Comparison of ENCODE assay signal across 8 cellular contexts in genomic region chr1:96845464-96845863, GRCh38.
A peak's percentile ranks its signal among the peaks of the same experiment; 100 is the strongest.
DNase-seq lines count a peak whose midpoint lies in the region; ATAC-seq and TF ChIP-seq lines count a peak whose summit lies in the region.

No MANE protein-coding gene starts in this region.

- no peak overlapping the region for H3K4me3 ChIP-seq in hepatocyte

- peaks cover 5% of the 10 kb centered on the region for H3K27me3 Mint-ChIP-seq in activated CD8-positive, alpha-beta T cell treated with anti-CD3 and anti-CD28 coated beads for 36 hours
- H3K27me3 Mint-ChIP-seq in stimulated activated naive CD8-positive, alpha-beta T cell treated with anti-CD3 and anti-CD28 coated beads, Interleukin-15, amount 100 ng/mL, for 72 hours: no peaks in the 10 kb centered on the region
- peaks cover 0 to 7% (median 6%) of the 10 kb centered on the region in 3 donors for H3K27me3 Mint-ChIP-seq in immature natural killer cell (ENCODE audit: low read depth in 3 of 3)

- ATAC-seq in GM21515 (IDR thresholded peaks at IDR 0.05; ENCODE audit: unreplicated experiment): peak; percentile 89
- peak; percentile 79 for ATAC-seq in activated CD8-positive, alpha-beta T cell treated with anti-CD3 and anti-CD28 coated beads for 36 hours
- peak; percentile 83 for ATAC-seq in stimulated activated naive CD8-positive, alpha-beta T cell treated with anti-CD3 and anti-CD28 coated beads, Interleukin-15, amount 100 ng/mL, for 72 hours

- no peaks in the 10 kb centered on the region for H3K9me3 Mint-ChIP-seq in activated CD8-positive, alpha-beta T cell treated with anti-CD3 and anti-CD28 coated beads for 36 hours
- peaks cover 0 to 11% of the 10 kb centered on the region in 2 donors for H3K9me3 Mint-ChIP-seq in stimulated activated naive CD8-positive, alpha-beta T cell treated with anti-CD3 and anti-CD28 coated beads, Interleukin-15, amount 100 ng/mL, for 72 hours
- H3K9me3 Mint-ChIP-seq in immature natural killer cell: no peaks in the 10 kb centered on the region

- H2AFZ ChIP-seq in hepatocyte: no peak overlapping the region

- H3K4me1 Mint-ChIP-seq in activated CD8-positive, alpha-beta T cell treated with anti-CD3 and anti-CD28 coated beads for 36 hours (ENCODE audit: low read depth): no peaks in the 10 kb centered on the region
- H3K4me1 Mint-ChIP-seq in stimulated activated naive CD8-positive, alpha-beta T cell treated with anti-CD3 and anti-CD28 coated beads, Interleukin-15, amount 100 ng/mL, for 72 hours: no peaks in the 10 kb centered on the region
- H3K4me1 Mint-ChIP-seq in immature natural killer cell: no peaks in the 10 kb centered on the region

- intact Hi-C loops in activated CD8-positive, alpha-beta T cell treated with anti-CD3 and anti-CD28 coated beads for 36 hours (cut with micrococcal nuclease): no loop called here

- H3K27ac Mint-ChIP-seq in activated CD8-positive, alpha-beta T cell treated with anti-CD3 and anti-CD28 coated beads for 36 hours: no peak overlapping the region
- no peak overlapping the region for H3K27ac Mint-ChIP-seq in stimulated activated naive CD8-positive, alpha-beta T cell treated with anti-CD3 and anti-CD28 coated beads, Interleukin-15, amount 100 ng/mL, for 72 hours
- H3K27ac Mint-ChIP-seq in immature natural killer cell: peak overlapping the region in 1 of 6 donors; percentile 5

- H3K4me2 ChIP-seq in hepatocyte: no peak overlapping the region

- H3K36me3 Mint-ChIP-seq in activated CD8-positive, alpha-beta T cell treated with anti-CD3 and anti-CD28 coated beads for 36 hours (ENCODE audit: low read depth): no peaks in the 10 kb centered on the region
- H3K36me3 Mint-ChIP-seq in immature natural killer cell: no peaks in the 10 kb centered on the region

- WGBS in hepatocyte (ENCODE audit: low lambda C conversion rate, missing lambda C conversion rate): 62% methylated on average over 8 of the region's 8 CpGs

- peak; percentile 67 for TF ChIP-seq CTCF in activated CD8-positive, alpha-beta T cell treated with anti-CD3 and anti-CD28 coated beads for 36 hours (IDR thresholded peaks at IDR 0.05)
- peak; percentile 43 for TF ChIP-seq CTCF in hepatocyte (IDR thresholded peaks at IDR 0.05; ENCODE audit: poor library complexity)

- CTCF ChIA-PET in activated CD8-positive, alpha-beta T cell treated with anti-CD3 and anti-CD28 coated beads for 36 hours (lab: Charles Lee): interaction anchor here (1.2 to 1.4 kb wide), 2 partner anchors 9 to 20 kb away, joined by 3 read pairs; no protein-coding TSS in a partner anchor

- peak; percentile 35 for DNase-seq in ELR (ENCODE audit: low read depth)
- DNase-seq in HuH-7.5 (ENCODE audit: low spot score): peak; percentile 22
- peak; percentile 55 for DNase-seq in activated CD8-positive, alpha-beta T cell treated with anti-CD3 and anti-CD28 coated beads for 36 hours
- DNase-seq in hepatocyte (ENCODE audit: low spot score): peak; percentile 39
- DNase-seq in stimulated activated naive CD8-positive, alpha-beta T cell treated with anti-CD3 and anti-CD28 coated beads, Interleukin-15, amount 100 ng/mL, for 72 hours: peak; percentile 14 to 33
- no peak for DNase-seq in immature natural killer cell
- no peak for DNase-seq in NCI-H345 treated with DMSO at 0.1 percent for 48 hours (lab: John Stamatoyannopoulos, UW; ENCODE audit: unreplicated experiment)

- no peaks in the 10 kb centered on the region for H3K9me3 ChIP-seq in hepatocyte (ENCODE audit: low read depth)

- no peaks in the 10 kb centered on the region for H3K79me2 ChIP-seq in hepatocyte

- no peaks in the 10 kb centered on the region for H4K20me1 ChIP-seq in hepatocyte (ENCODE audit: insufficient read depth, poor library complexity, severe bottlenecking)

- H3K4me1 ChIP-seq in hepatocyte (ENCODE audit: insufficient read depth): no peaks in the 10 kb centered on the region

- H3K9me2 ChIP-seq in hepatocyte (replicated peaks; ENCODE audit: insufficient read depth): no peaks in the 10 kb centered on the region

- H3K27ac ChIP-seq in hepatocyte: no peak overlapping the region

- no peak overlapping the region for H3K4me3 Mint-ChIP-seq in activated CD8-positive, alpha-beta T cell treated with anti-CD3 and anti-CD28 coated beads for 36 hours
- H3K4me3 Mint-ChIP-seq in stimulated activated naive CD8-positive, alpha-beta T cell treated with anti-CD3 and anti-CD28 coated beads, Interleukin-15, amount 100 ng/mL, for 72 hours: no peak overlapping the region
- no peak overlapping the region for H3K4me3 Mint-ChIP-seq in immature natural killer cell

- no peaks in the 10 kb centered on the region for H3K36me3 ChIP-seq in hepatocyte (replicated peaks; ENCODE audit: insufficient read depth, low read depth)

- H3K27me3 ChIP-seq in hepatocyte: no peaks in the 10 kb centered on the region

- POLR2A ChIA-PET in activated CD8-positive, alpha-beta T cell treated with anti-CD3 and anti-CD28 coated beads for 36 hours (lab: Charles Lee): no interaction called here

Comparison
In these comparisons a context has a peak if more than half of its experiments do, and no peak if none do; other contexts are left out.
1. DNase-seq: peak in ELR (single experiment), HuH-7.5 (single experiment), activated CD8-positive, alpha-beta T cell treated with anti-CD3 and anti-CD28 coated beads for 36 hours (single experiment), hepatocyte (single experiment) and stimulated activated naive CD8-positive, alpha-beta T cell treated with anti-CD3 and anti-CD28 coated beads, Interleukin-15, amount 100 ng/mL, for 72 hours (2 of 2); none in immature natural killer cell (0 of 3) and NCI-H345 treated with DMSO at 0.1 percent for 48 hours (single experiment).
2. Peak in every context shown above with its lines, with median percentiles within 50 percentile points of each other: ATAC-seq.